1 cellular context compared by ENCODE assay signal in genomic region chr16:2002406-2003230, GRCh38.
TF ChIP-seq lines count a peak whose summit lies in the region.

No MANE protein-coding gene starts in this region.

TF ChIP-seq in K562, 482 proteins besides CTCF, POLR2A, EP300 and RAD21:
- TF ChIP-seq RBFOX2 (IDR thresholded peaks at IDR 0.05; ENCODE audit: low read depth, low read length) (peak; percentile 33), SREBF1 (IDR thresholded peaks at IDR 0.05; ENCODE audit: borderline replicate concordance, low read depth, low read length) (no peak), GATAD2B (IDR thresholded peaks at IDR 0.05; ENCODE audit: borderline replicate concordance) (no peak), WHSC1 (IDR thresholded peaks at IDR 0.05; ENCODE audit: low read length) (no peak), FIP1L1 (IDR thresholded peaks at IDR 0.05; ENCODE audit: low read depth, low read length, poor library complexity, severe bottlenecking) (peak; percentile 38), POLR2G (IDR thresholded peaks at IDR 0.05; ENCODE audit: low read depth, low read length) (peak; percentile 71), HCFC1 (IDR thresholded peaks at IDR 0.05; ENCODE audit: low read depth, low read length) (no peak), HSF4 (CRISPR knock-in tag; IDR thresholded peaks at IDR 0.05; ENCODE audit: borderline replicate concordance) (no peak), NBN (IDR thresholded peaks at IDR 0.05; ENCODE audit: low read depth) (no peak), RBM15 (IDR thresholded peaks at IDR 0.05; ENCODE audit: insufficient read depth, low read length) (no peak), BMI1 (IDR thresholded peaks at IDR 0.05; ENCODE audit: low read length) (no peak), U2AF2 (optimal IDR thresholded peaks at IDR 0.05; ENCODE audit: low read depth, low read length) (no peak), FOXP1 (CRISPR knock-in tag; IDR thresholded peaks at IDR 0.05) (no peak), CHD7 (IDR thresholded peaks at IDR 0.05; ENCODE audit: low read depth, low read length) (no peak), CEBPB (tag; IDR thresholded peaks at IDR 0.05) (no peak), ZBTB26 (CRISPR knock-in tag; IDR thresholded peaks at IDR 0.05) (no peak)
- TF ChIP-seq, protein P1, sequence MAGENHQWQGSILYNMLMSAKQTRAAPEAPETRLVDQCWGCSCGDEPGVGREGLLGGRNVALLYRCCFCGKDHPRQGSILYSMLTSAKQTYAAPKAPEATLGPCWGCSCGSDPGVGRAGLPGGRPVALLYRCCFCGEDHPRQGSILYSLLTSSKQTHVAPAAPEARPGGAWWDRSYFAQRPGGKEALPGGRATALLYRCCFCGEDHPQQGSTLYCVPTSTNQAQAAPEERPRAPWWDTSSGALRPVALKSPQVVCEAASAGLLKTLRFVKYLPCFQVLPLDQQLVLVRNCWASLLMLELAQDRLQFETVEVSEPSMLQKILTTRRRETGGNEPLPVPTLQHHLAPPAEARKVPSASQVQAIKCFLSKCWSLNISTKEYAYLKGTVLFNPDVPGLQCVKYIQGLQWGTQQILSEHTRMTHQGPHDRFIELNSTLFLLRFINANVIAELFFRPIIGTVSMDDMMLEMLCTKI (IDR thresholded peaks at IDR 0.05; ENCODE audit: partially characterized antibody): no peak
